8 cellular contexts compared by ENCODE assay signal in genomic region chr10:119165171-119166110, GRCh38. TPM values are rescaled to one million over a fixed set of nuclear protein-coding genes. Genes with fewer than 3 reads are reported as not detected.
A peak's percentile ranks its signal among the peaks of the same experiment; 100 is the strongest.
DNase-seq lines count a peak whose midpoint lies in the region; ATAC-seq and TF ChIP-seq lines count a peak whose summit lies in the region.

TSS of gene SFXN4 (minus strand) at chr10:119165714. CDS start at chr10:119165647, 67 bp downstream.

- POLR2A ChIA-PET in Caco-2 (lab: Charles Lee), result interaction anchor here (1.1 kb wide), 1 partner anchor 15 kb away, joined by 3 read pairs; no protein-coding TSS in a partner anchor

- H3K4me2 ChIP-seq in fibroblast of lung (ENCODE audit: extremely low read depth, insufficient read depth, low read length), result peak within 1 kb of the TSS; percentile 93

- no peak for TF ChIP-seq CTCF in Caco-2 (IDR thresholded peaks at IDR 0.05; ENCODE audit: insufficient read depth in 1 of 2, low read depth in 1 of 2, low read length in 1 of 2, severe bottlenecking in 1 of 2, unreplicated experiment in 1 of 2)
- TF ChIP-seq CTCF in Peyer's patch (IDR thresholded peaks at IDR 0.05), result peak in 3 of 6 experiments; percentile 13 to 34 (median 20)
- TF ChIP-seq CTCF in fibroblast of lung (conservative IDR thresholded peaks at IDR 0.05 in 1 of 2, IDR thresholded peaks at IDR 0.05 in 1 of 2; ENCODE audit: low read depth in 1 of 2, low read length in 2 of 2), result no peak

- no peaks in the 10 kb centered on the region for H4K20me1 ChIP-seq in fibroblast of lung (ENCODE audit: control insufficient read depth, extremely low read depth, insufficient read depth, low read length)

- intact Hi-C loops in Caco-2 (cut with micrococcal nuclease; ENCODE audit: unreplicated experiment), result loop anchor here (2.0 kb wide), 1 partner anchor 13 kb away; the partner anchor contains the start of gene PRDX3

- TF ChIP-seq POLR2A in Peyer's patch (IDR thresholded peaks at IDR 0.05), result peak; percentile 75 to 79

- peak within 1 kb of the TSS; percentile 93 for H3K4me3 ChIP-seq in Caco-2 (ENCODE audit: low read depth, low read length)
- peak within 1 kb of the TSS; percentile 62 to 94 (median 73) for H3K4me3 ChIP-seq in Peyer's patch
- H3K4me3 ChIP-seq in fibroblast of lung (replicated peaks in 1 of 4; ENCODE audit: control extremely low read depth in 1 of 4, insufficient read depth in 1 of 4, low read depth in 3 of 4, low read length in 4 of 4), result peak within 1 kb of the TSS; percentile 33 to 77 (median 63)

- no peaks in the 10 kb centered on the region for H3K4me1 Mint-ChIP-seq in Caco-2 (ENCODE audit: low read depth, unreplicated experiment)
- H3K4me1 Mint-ChIP-seq in activated T-cell treated with anti-CD3 and anti-CD28 coated beads, Interleukin-2, amount 50 U/mL, for 72 hours (ENCODE audit: low read depth), result peaks cover 52% of the 10 kb centered on the region
- peaks cover 25 to 26% of the 10 kb centered on the region in 2 donors for H3K4me1 Mint-ChIP-seq in natural killer cell treated with Interleukin-12 subunit alpha and Interleukin-12 subunit beta and Interleukin-15 and Interleukin-18, amount 100 ng/mL, for 72 hours (ENCODE audit: low read depth in 2 of 2)

- H3K4me1 ChIP-seq in Caco-2 (peaks cover 6% of the 10 kb centered on the region; the same call in 1 of the 2 replicates), Peyer's patch (peaks cover 0 to 7% (median 2%) of the 10 kb centered on the region in 4 donors), fibroblast of lung (ENCODE audit: control insufficient read depth, extremely low read depth, insufficient read depth, low read length) (peaks cover 4% of the 10 kb centered on the region)

- H3K9me3 ChIP-seq in Caco-2 (no peaks in the 10 kb centered on the region), Peyer's patch (no peaks in the 10 kb centered on the region), fibroblast of lung (ENCODE audit: control insufficient read depth, insufficient read depth, low read depth, low read length) (no peaks in the 10 kb centered on the region)

- peaks cover 36% of the 10 kb centered on the region for H3K36me3 Mint-ChIP-seq in Caco-2 (ENCODE audit: insufficient read depth, unreplicated experiment)
- H3K36me3 Mint-ChIP-seq in activated T-cell treated with anti-CD3 and anti-CD28 coated beads, Interleukin-2, amount 50 U/mL, for 72 hours (ENCODE audit: insufficient read depth in 2 of 2), result peaks cover 11 to 22% of the 10 kb centered on the region in 2 donors
- peaks cover 15% of the 10 kb centered on the region for H3K36me3 Mint-ChIP-seq in natural killer cell treated with Interleukin-12 subunit alpha and Interleukin-12 subunit beta and Interleukin-15 and Interleukin-18, amount 100 ng/mL, for 72 hours

- DNase-seq in Caco-2 (peak; percentile 85 to 87), Peyer's patch (peak; percentile 78 to 92 (median 91)), fibroblast of lung (ENCODE audit: low read depth in 2 of 2) (peak; percentile 43 to 51)
- DNase-seq in activated T-cell treated with anti-CD3 and anti-CD28 coated beads, Interleukin-2, amount 50 U/mL, for 72 hours, result peak; percentile 83 to 88
- peak; percentile 87 for DNase-seq in natural killer cell treated with Interleukin-12 subunit alpha and Interleukin-12 subunit beta and Interleukin-15 and Interleukin-18, amount 100 ng/mL, for 72 hours (ENCODE audit: low spot score)
- DNase-seq in stimulated activated naive CD8-positive, alpha-beta T cell treated with anti-CD3 and anti-CD28 coated beads, Interleukin-15, Interleukin-2, amounts not matched to agents 100 U/mL and 50 U/mL, for 24 hours, result peak; percentile 86

- H3K27me3 ChIP-seq in Caco-2 (replicated peaks; ENCODE audit: control insufficient read depth, insufficient read depth, low read length), result no peaks in the 10 kb centered on the region
- no peaks in the 10 kb centered on the region for H3K27me3 ChIP-seq in Peyer's patch
- H3K27me3 ChIP-seq in fibroblast of lung (ENCODE audit: control insufficient read depth, insufficient read depth, low read length), result no peaks in the 10 kb centered on the region

- H3K9ac ChIP-seq in fibroblast of lung (ENCODE audit: insufficient read depth, low read length), result peak within 1 kb of the TSS; percentile 69

- no TSS peak for BruUV-seq in Caco-2 (replicated peaks; lab: Mats Ljungman, UMichigan)

- H3K79me2 ChIP-seq in fibroblast of lung (ENCODE audit: control insufficient read depth, insufficient read depth, low read length), result no peaks in the 10 kb centered on the region

- H3K27ac ChIP-seq in Peyer's patch, result peak within 1 kb of the TSS; percentile 81 to 94 (median 89)
- H3K27ac ChIP-seq in fibroblast of lung (ENCODE audit: insufficient read depth, low read length), result peak within 1 kb of the TSS; percentile 59

- peak within 1 kb of the TSS; percentile 95 for H3K27ac Mint-ChIP-seq in Caco-2 (ENCODE audit: unreplicated experiment)
- H3K27ac Mint-ChIP-seq in activated T-cell treated with anti-CD3 and anti-CD28 coated beads, Interleukin-2, amount 50 U/mL, for 72 hours, result peak within 1 kb of the TSS; percentile 68
- H3K27ac Mint-ChIP-seq in natural killer cell treated with Interleukin-12 subunit alpha and Interleukin-12 subunit beta and Interleukin-15 and Interleukin-18, amount 100 ng/mL, for 72 hours, result peak within 1 kb of the TSS; percentile 80 to 82

- H2AFZ ChIP-seq in fibroblast of lung (ENCODE audit: low read length), result peak within 1 kb of the TSS; percentile 75

- H3K27me3 Mint-ChIP-seq in Caco-2 (ENCODE audit: insufficient read depth, unreplicated experiment), result no peaks in the 10 kb centered on the region
- H3K27me3 Mint-ChIP-seq in activated T-cell treated with anti-CD3 and anti-CD28 coated beads, Interleukin-2, amount 50 U/mL, for 72 hours (ENCODE audit: low read depth), result no peaks in the 10 kb centered on the region
- H3K27me3 Mint-ChIP-seq in natural killer cell treated with Interleukin-12 subunit alpha and Interleukin-12 subunit beta and Interleukin-15 and Interleukin-18, amount 100 ng/mL, for 72 hours, result no peaks in the 10 kb centered on the region

- H3K36me3 ChIP-seq in Caco-2 (ENCODE audit: control insufficient read depth, insufficient read depth, low read length), result no peaks in the 10 kb centered on the region; the same call in 1 of the 2 replicates
- peaks cover 0 to 32% (median 0%) of the 10 kb centered on the region in 3 donors for H3K36me3 ChIP-seq in Peyer's patch
- peaks cover 5% of the 10 kb centered on the region for H3K36me3 ChIP-seq in fibroblast of lung (ENCODE audit: control insufficient read depth, insufficient read depth, low read length)

- CTCF ChIA-PET in Caco-2 (lab: Charles Lee), result interaction anchor here (0.5 kb wide), 1 partner anchor 137 kb away, joined by 4 read pairs; no protein-coding TSS in a partner anchor

- H3K4me3 Mint-ChIP-seq in Caco-2 (ENCODE audit: unreplicated experiment), result peak within 1 kb of the TSS; percentile 87
- H3K4me3 Mint-ChIP-seq in activated T-cell treated with anti-CD3 and anti-CD28 coated beads, Interleukin-2, amount 50 U/mL, for 72 hours, result peak within 1 kb of the TSS; percentile 90 to 92
- peak within 1 kb of the TSS; percentile 89 for H3K4me3 Mint-ChIP-seq in natural killer cell treated with Interleukin-12 subunit alpha and Interleukin-12 subunit beta and Interleukin-15 and Interleukin-18, amount 100 ng/mL, for 72 hours

- H3K9me3 Mint-ChIP-seq in Caco-2 (ENCODE audit: unreplicated experiment), result no peaks in the 10 kb centered on the region
- no peaks in the 10 kb centered on the region for H3K9me3 Mint-ChIP-seq in activated T-cell treated with anti-CD3 and anti-CD28 coated beads, Interleukin-2, amount 50 U/mL, for 72 hours
- no peaks in the 10 kb centered on the region for H3K9me3 Mint-ChIP-seq in natural killer cell treated with Interleukin-12 subunit alpha and Interleukin-12 subunit beta and Interleukin-15 and Interleukin-18, amount 100 ng/mL, for 72 hours

- ATAC-seq in GM19397 (IDR thresholded peaks at IDR 0.05; ENCODE audit: unreplicated experiment), result peak; percentile 83
- peak; percentile 74 for ATAC-seq in HG03558 (IDR thresholded peaks at IDR 0.05; ENCODE audit: extremely low read depth, unreplicated experiment)
- ATAC-seq in activated T-cell treated with anti-CD3 and anti-CD28 coated beads, Interleukin-2, amount 50 U/mL, for 72 hours (replicated peaks in 1 of 2), result peak; percentile 94
- ATAC-seq in natural killer cell treated with Interleukin-12 subunit alpha and Interleukin-12 subunit beta and Interleukin-15 and Interleukin-18, amount 100 ng/mL, for 72 hours, result peak; percentile 97
- peak; percentile 94 for ATAC-seq in stimulated activated naive CD8-positive, alpha-beta T cell treated with anti-CD3 and anti-CD28 coated beads, Interleukin-15, Interleukin-2, amounts not matched to agents 100 U/mL and 50 U/mL, for 24 hours

RNA-seq across cellular contexts. Expression of gene SFXN4, which starts in this region (rescaled TPM):
- 45.3 and 45.9 TPM in 2 replicates for total RNA-seq in Caco-2 (2022)
- total RNA-seq in Peyer's patch, result 10 to 100 TPM; 22.8 to 35.5 (median 26.2) TPM
- total RNA-seq in activated T-cell treated with anti-CD3 and anti-CD28 coated beads, Interleukin-2, amount 50 U/mL, for 72 hours, result 10 to 100 TPM; 31.0 to 35.1 TPM
- 17.7 TPM in 2 replicates for total RNA-seq in fibroblast of lung
- 10.3 and 18.1 TPM in 2 replicates for polyA plus RNA-seq in fibroblast of lung
- 8.6 and 15.0 TPM in 2 replicates for polyA plus RNA-seq in fibroblast of lung (2012)
- 1.8 and 4.2 TPM in 2 replicates for polyA minus RNA-seq in fibroblast of lung (ENCODE audit: low replicate concordance)
- total RNA-seq in natural killer cell treated with Interleukin-12 subunit alpha and Interleukin-12 subunit beta and Interleukin-15 and Interleukin-18, amount 100 ng/mL, for 72 hours, result 10 to 100 TPM; 22.4 to 48.0 TPM

Comparison
In these comparisons a context has a peak if more than half of its experiments do, and no peak if none do; other contexts are left out.
1. Peak in every context shown above with its lines: DNase-seq, ATAC-seq, H3K4me3 ChIP-seq and H3K27ac ChIP-seq.